In the genomic region with DNA sequence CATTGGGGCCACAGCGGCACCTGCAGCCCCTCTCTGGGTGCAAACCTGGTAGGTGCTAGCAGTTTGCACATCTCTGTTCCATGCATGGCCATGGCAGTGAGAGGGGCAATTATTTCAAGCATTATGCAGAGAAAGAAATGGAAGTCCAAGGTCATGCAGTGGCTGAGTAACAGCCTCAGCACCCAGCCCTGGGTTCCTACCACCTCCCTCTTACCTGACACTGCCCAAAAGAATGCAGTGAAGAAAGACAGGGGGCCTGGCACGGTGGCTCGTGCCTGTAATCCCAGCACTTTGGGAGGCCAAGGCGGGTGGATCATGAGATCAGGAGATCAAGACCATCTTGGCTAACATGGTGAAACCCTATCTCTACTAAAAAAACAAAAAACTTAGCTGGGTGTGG, we compare ENCODE assay signal across 22 cellular contexts.
"Had no signal": no experiment of that assay in that cellular context is flagged by ENCODE, and none has a peak within 500 bp of the region (broad histone marks: within the 10 kb centered on the region; RNA-seq: fewer than 3 reads in every experiment).

No MANE protein-coding gene starts in this region.

- H3K27me3 Mint-ChIP-seq: activated CD4-positive, alpha-beta T cell treated with anti-CD3 and anti-CD28 coated beads, Interleukin-2, amount 10 ng/mL, durations not matched to agents 7 days and 5 days had no signal

- H3K36me3 ChIP-seq: esophagus muscularis mucosa, WERI-Rb-1 had no signal

- H3K4me3 ChIP-seq: coronary artery, esophagus muscularis mucosa, hepatocyte, lung had no signal

- ATAC-seq: left lobe of liver; naive thymus-derived CD4-positive, alpha-beta T cell; right cardiac atrium; stimulated activated naive CD8-positive, alpha-beta T cell treated with anti-CD3 and anti-CD28 coated beads, Interleukin-15, Interleukin-2, amounts not matched to agents 100 U/mL and 50 U/mL, for 24 hours had no signal

- H3K4me2 ChIP-seq: hepatocyte had no signal

- H3K36me3 Mint-ChIP-seq: immature natural killer cell; naive thymus-derived CD4-positive, alpha-beta T cell had no signal

- H3K27me3 ChIP-seq: esophagus muscularis mucosa, hepatocyte had no signal

- H3K9me3 ChIP-seq: esophagus muscularis mucosa had no signal

- H3K9ac ChIP-seq: parathyroid adenoma had no signal

- FAIRE-seq: frontal cortex had no signal

- H3K9me3 Mint-ChIP-seq: activated CD4-positive, alpha-beta T cell treated with anti-CD3 and anti-CD28 coated beads, Interleukin-2, amount 10 ng/mL, durations not matched to agents 7 days and 5 days; immature natural killer cell; naive thymus-derived CD4-positive, alpha-beta T cell had no signal

- H2AFZ ChIP-seq: hepatocyte, parathyroid adenoma had no signal

- H3K27ac ChIP-seq: coronary artery, hepatocyte, parathyroid adenoma, WERI-Rb-1 had no signal

- H3K79me2 ChIP-seq: hepatocyte, parathyroid adenoma had no signal

- DNase-seq: activated CD4-positive, alpha-beta T cell treated with anti-CD3 and anti-CD28 coated beads, Interleukin-2, amount 10 ng/mL, durations not matched to agents 7 days and 5 days; activated CD4-positive, CD25-positive, alpha-beta regulatory T cell treated with anti-CD3 and anti-CD28 coated beads, Interleukin-2, amount 50 U/mL, for 72 hours; activated CD8-positive, alpha-beta memory T cell treated with anti-CD3 and anti-CD28 coated beads, Interleukin-2, amount 50 U/mL, for 48 hours; activated naive CD4-positive, alpha-beta T cell treated with Interleukin-2 at 50 U/mL for 16 hours; activated T-cell treated with anti-CD3 and anti-CD28 coated beads, Interleukin-2, amount 50 U/mL, for 48 hours; cerebellar nuclear complex; glutamatergic neuron; immature natural killer cell; naive thymus-derived CD4-positive, alpha-beta T cell; right cardiac atrium; stimulated activated CD4-positive, alpha-beta T cell treated with anti-CD3 and anti-CD28 coated beads, Interleukin-12 subunit alpha, Interleukin-12 subunit beta, amount 100 ng/mL, for 4 hours; stimulated activated CD4-positive, alpha-beta T cell treated with anti-CD3 and anti-CD28 coated beads, Interleukin-4, amount 100 ng/mL, for 4 hours; stimulated activated naive CD8-positive, alpha-beta T cell treated with anti-CD3 and anti-CD28 coated beads, Interleukin-15, Interleukin-2, amounts not matched to agents 100 U/mL and 50 U/mL, for 24 hours; T-helper 2 cell; WERI-Rb-1 had no signal

- H3K27ac Mint-ChIP-seq: activated CD4-positive, alpha-beta T cell treated with anti-CD3 and anti-CD28 coated beads, Interleukin-2, amount 10 ng/mL, durations not matched to agents 7 days and 5 days had no signal

- H3K4me3 Mint-ChIP-seq: activated CD4-positive, alpha-beta T cell treated with anti-CD3 and anti-CD28 coated beads, Interleukin-2, amount 10 ng/mL, durations not matched to agents 7 days and 5 days; immature natural killer cell had no signal
